In genomic region chr3:58008140-58009025, GRCh38 we compare ENCODE assay signal across 8 cellular contexts. TPM values are rescaled to one million over a fixed set of nuclear protein-coding genes. Genes with fewer than 3 reads are reported as not detected.
DNase-seq lines count a peak whose midpoint lies in the region; ATAC-seq, FAIRE-seq and TF ChIP-seq lines count a peak whose summit lies in the region.

FLNB (plus strand) TSS chr3:58008422; CDS start chr3:58008565, 143 bp downstream.

- ATAC-seq in activated CD4-positive, CD25-positive, alpha-beta regulatory T cell treated with anti-CD3 and anti-CD28 coated beads, Interleukin-2, amount 50 U/mL, for 24 hours, result peak; percentile 79 to 81

- peak within 1 kb of the TSS; percentile 98 for H3K9ac ChIP-seq in kidney (ENCODE audit: low read length in 2 of 2)

- peaks cover 7% of the 10 kb centered on the region for H3K4me1 ChIP-seq in HAP-1
- H3K4me1 ChIP-seq in kidney (ENCODE audit: control insufficient read depth in 1 of 2, insufficient read depth in 1 of 2, low read depth in 1 of 2, low read length in 2 of 2), result peaks cover 20 to 24% of the 10 kb centered on the region in 2 donors

- H3K4me3 ChIP-seq in GM12864 (ENCODE audit: low read depth, low read length) (peak within 1 kb of the TSS; percentile 96), HAP-1 (peak within 1 kb of the TSS; percentile 95), kidney (ENCODE audit: low read length in 2 of 2) (peak within 1 kb of the TSS; percentile 100)

- DNase-seq in GM12864 (ENCODE audit: low read depth) (no peak), HAP-1 (ENCODE audit: low spot score in 2 of 2) (peak; percentile 68 to 87), NCI-H1048 (lab: John Stamatoyannopoulos, UW) (peak; percentile 56), cerebellar cortex (ENCODE audit: low spot score) (peak; percentile 60), kidney (peak; percentile 93), HPDE6-E6E7 (ENCODE audit: extremely low spot score) (no peak)
- DNase-seq in stimulated activated CD4-positive, alpha-beta T cell treated with anti-CD3 and anti-CD28 coated beads, Interleukin-15, amount 100 ng/mL, for 48 hours (ENCODE audit: low read depth in 2 of 2), result peak; percentile 60 to 73

- peak within 1 kb of the TSS; percentile 87 for H3K27ac ChIP-seq in kidney (ENCODE audit: low read depth in 2 of 2, low read length in 2 of 2)

- no peaks in the 10 kb centered on the region for H3K27me3 ChIP-seq in HAP-1 (ENCODE audit: low read depth)

- H3K9me3 ChIP-seq in HAP-1, result no peaks in the 10 kb centered on the region
- no peaks in the 10 kb centered on the region for H3K9me3 ChIP-seq in kidney (ENCODE audit: control insufficient read depth in 1 of 2, low read length in 2 of 2)

- H3K36me3 ChIP-seq in HAP-1 (replicated peaks) (no peaks in the 10 kb centered on the region), kidney (ENCODE audit: control insufficient read depth in 1 of 2, insufficient read depth in 2 of 2, low read length in 2 of 2) (no peaks in the 10 kb centered on the region)

- peak; percentile 80 for TF ChIP-seq CTCF in GM12864 (IDR thresholded peaks at IDR 0.05; ENCODE audit: low read depth, low read length, missing control alignments)
- TF ChIP-seq CTCF in kidney (IDR thresholded peaks at IDR 0.05; ENCODE audit: borderline replicate concordance, extremely low read depth, insufficient read depth), result peak; percentile 85

- in situ Hi-C loops in HAP-1 (cut with MboI; ENCODE audit: low sequenced_read_pairs), result no loop called here

- no peak for FAIRE-seq in kidney (lab: Jason Lieb, UNC)

- intact Hi-C loops in kidney (cut with DNase I), result no loop called here

RNA-seq across cellular contexts. Expression of gene FLNB, which starts in this region (rescaled TPM):
- 216 TPM for total RNA-seq in kidney
- 115 TPM for polyA plus RNA-seq in kidney (ENCODE audit: insufficient read depth, low read depth, low replicate concordance)

Comparison
In these comparisons a context has a peak if more than half of its experiments do, and no peak if none do; other contexts are left out.
1. DNase-seq: peak in HAP-1 (2 of 2), NCI-H1048 (single experiment), cerebellar cortex (single experiment), kidney (single experiment) and stimulated activated CD4-positive, alpha-beta T cell treated with anti-CD3 and anti-CD28 coated beads, Interleukin-15, amount 100 ng/mL, for 48 hours (2 of 2); none in GM12864 (single experiment) and HPDE6-E6E7 (single experiment).
2. Peak in every context shown above with its lines, with median percentiles within 50 percentile points of each other: H3K4me3 ChIP-seq.